ENCODE assay signal across 8 cellular contexts in the genomic region with DNA sequence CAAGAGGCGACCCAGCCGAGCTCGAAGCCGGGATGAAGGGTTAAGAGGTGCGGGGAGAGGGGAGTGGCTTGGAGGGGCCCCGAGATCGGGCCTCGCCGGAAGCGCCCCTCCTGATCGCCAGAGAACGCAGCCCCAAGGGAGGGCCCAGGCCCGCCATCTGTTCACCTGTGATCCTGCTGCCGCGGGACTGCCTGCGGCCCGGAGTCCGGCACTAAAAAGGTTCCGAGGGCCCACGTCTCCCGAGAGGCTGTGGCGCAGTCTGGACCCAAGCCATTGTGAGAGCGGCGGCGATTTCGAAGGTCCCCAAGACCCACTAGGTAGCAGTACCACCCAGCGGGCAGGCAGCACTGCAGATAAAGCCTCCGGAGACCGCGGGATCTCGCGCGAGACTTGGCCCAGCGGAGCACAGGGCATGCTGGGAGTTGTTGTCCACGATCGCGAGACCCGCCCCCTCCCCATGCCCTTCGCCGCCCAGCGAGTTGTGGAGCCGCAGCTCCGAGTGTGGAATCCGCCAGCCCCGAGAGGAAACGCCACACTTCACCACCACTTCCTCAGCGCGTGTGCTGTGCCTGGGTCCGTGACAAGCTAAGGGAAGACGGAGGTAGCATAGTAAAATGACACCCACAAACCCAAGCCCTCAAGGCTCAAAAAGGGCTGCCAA. TPM values are rescaled to one million over a fixed set of nuclear protein-coding genes. Genes with fewer than 3 reads are reported as not detected.
DNase-seq lines count a peak whose midpoint lies in the region; ATAC-seq and TF ChIP-seq lines count a peak whose summit lies in the region.

A gene with protein sequence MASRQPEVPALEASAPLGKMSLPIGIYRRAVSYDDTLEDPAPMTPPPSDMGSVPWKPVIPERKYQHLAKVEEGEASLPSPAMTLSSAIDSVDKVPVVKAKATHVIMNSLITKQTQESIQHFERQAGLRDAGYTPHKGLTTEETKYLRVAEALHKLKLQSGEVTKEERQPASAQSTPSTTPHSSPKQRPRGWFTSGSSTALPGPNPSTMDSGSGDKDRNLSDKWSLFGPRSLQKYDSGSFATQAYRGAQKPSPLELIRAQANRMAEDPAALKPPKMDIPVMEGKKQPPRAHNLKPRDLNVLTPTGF (minus strand): TSS at position 328 of the 661 bp plus-strand sequence. CDS start 2,256 bp downstream, outside the sequence.

- CTCF ChIA-PET in SK-N-SH (lab: Yijun Ruan, JAX) = interaction anchor here (1.6 to 2.0 kb wide), 3 partner anchors 26 to 632 kb away, joined by 3 to 10 read pairs (median 7); a partner anchor contains a TSS

- peak; percentile 34 for TF ChIP-seq RAD21 in SK-N-SH (IDR thresholded peaks at IDR 0.05; ENCODE audit: low read length)

- peak within 1 kb of the TSS; percentile 50 to 80; a peak in 3 of 4 replicates for H3K27ac ChIP-seq in SK-N-SH (ENCODE audit: low read depth in 2 of 2, low read length in 1 of 2)
- H3K27ac ChIP-seq in testis = peak within 1 kb of the TSS; percentile 72 to 73

- H3K4me2 ChIP-seq in SK-N-SH = peak within 1 kb of the TSS; percentile 91

- no peak; a peak in 1 of 4 replicates for TF ChIP-seq EP300 in SK-N-SH (IDR thresholded peaks at IDR 0.05; ENCODE audit: borderline replicate concordance in 1 of 2, low read depth in 1 of 2, low read length in 1 of 2)

- no peaks in the 10 kb centered on the region for H3K9me3 ChIP-seq in SK-N-SH
- no peaks in the 10 kb centered on the region for H3K9me3 ChIP-seq in testis

- POLR2A ChIA-PET in SK-N-SH (lab: Yijun Ruan, JAX) = interaction anchor here (0.7 to 1.9 kb wide), 9 partner anchors 10 to 86 kb away, joined by 3 to 7 read pairs (median 3); a partner anchor contains a TSS

- peak; percentile 52 for TF ChIP-seq CTCF in GM10266 (IDR thresholded peaks at IDR 0.05; ENCODE audit: control insufficient read depth, insufficient read depth, low read depth, missing control alignments)
- TF ChIP-seq CTCF in SK-N-SH (IDR thresholded peaks at IDR 0.05) = peak; percentile 30
- TF ChIP-seq CTCF in omental fat pad (IDR thresholded peaks at IDR 0.05) = no peak
- TF ChIP-seq CTCF in testis (IDR thresholded peaks at IDR 0.05) = no peak

- peak; percentile 85 for ATAC-seq in HG02588 (IDR thresholded peaks at IDR 0.05; ENCODE audit: unreplicated experiment)
- ATAC-seq in omental fat pad (ENCODE audit: low FRiP score) = peak; percentile 91

- H3K36me3 ChIP-seq in SK-N-SH (replicated peaks in 1 of 2; ENCODE audit: control insufficient read depth in 1 of 2, insufficient read depth in 2 of 2, low read length in 1 of 2) (peaks cover 14 to 15% of the 10 kb centered on the region in 2 experiments), testis (ENCODE audit: low read depth, missing control alignments) (no peaks in the 10 kb centered on the region)

- peak within 1 kb of the TSS; percentile 98 for H3K4me3 Mint-ChIP-seq in activated naive CD4-positive, alpha-beta T cell treated with anti-CD3 and anti-CD28 coated beads, Interleukin-2, amount 50 U/mL, for 24 hours

- H3K27me3 Mint-ChIP-seq in activated naive CD4-positive, alpha-beta T cell treated with anti-CD3 and anti-CD28 coated beads, Interleukin-2, amount 50 U/mL, for 24 hours = no peaks in the 10 kb centered on the region

- peak; percentile 7 for TF ChIP-seq POLR2A in testis (IDR thresholded peaks at IDR 0.05)

- peak within 1 kb of the TSS; percentile 88 for H3K9ac ChIP-seq in SK-N-SH

- intact Hi-C loops in testis (cut with DNase I; ENCODE audit: low total_unique reads) = no loop called here

- H3K9me3 Mint-ChIP-seq in activated naive CD4-positive, alpha-beta T cell treated with anti-CD3 and anti-CD28 coated beads, Interleukin-2, amount 50 U/mL, for 24 hours = no peaks in the 10 kb centered on the region

- H3K4me3 ChIP-seq in SK-N-SH (ENCODE audit: low read depth in 2 of 2, low read length in 1 of 2) = peak within 1 kb of the TSS; percentile 80 to 98
- peak within 1 kb of the TSS; percentile 94 to 98 for H3K4me3 ChIP-seq in testis

- peaks cover 3% of the 10 kb centered on the region for H3F3A ChIP-seq in SK-N-SH (replicated peaks; ENCODE audit: insufficient read depth)

- H3K27me3 ChIP-seq in SK-N-SH (ENCODE audit: insufficient read depth) (no peaks in the 10 kb centered on the region), testis (no peaks in the 10 kb centered on the region)

- H3K4me1 ChIP-seq in SK-N-SH (ENCODE audit: control insufficient read depth in 1 of 2, insufficient read depth in 2 of 2, low read depth in 1 of 2, low read length in 1 of 2) (peaks cover 0 to 18% of the 10 kb centered on the region in 2 experiments; a peak in 1 of 4 replicates), testis (peaks cover 9% of the 10 kb centered on the region)

- peak within 1 kb of the TSS; percentile 98 for H3K27ac Mint-ChIP-seq in activated naive CD4-positive, alpha-beta T cell treated with anti-CD3 and anti-CD28 coated beads, Interleukin-2, amount 50 U/mL, for 24 hours

- DNase-seq in GM10266 (ENCODE audit: extremely low spot score) = peak; percentile 88
- DNase-seq in NCI-H1048 (lab: John Stamatoyannopoulos, UW) = peak; percentile 86
- peak; percentile 92 for DNase-seq in SK-N-SH
- DNase-seq in glomerular endothelial cell (ENCODE audit: extremely low read depth, low read depth, low spot score) = peak; percentile 48
- DNase-seq in omental fat pad (ENCODE audit: low spot score) = peak; percentile 79
- peak; percentile 98 for DNase-seq in testis

- peak within 1 kb of the TSS; percentile 76 for H2AFZ ChIP-seq in SK-N-SH (ENCODE audit: low read depth)

- H3K4me1 Mint-ChIP-seq in activated naive CD4-positive, alpha-beta T cell treated with anti-CD3 and anti-CD28 coated beads, Interleukin-2, amount 50 U/mL, for 24 hours = peaks cover 40% of the 10 kb centered on the region

- peaks cover 6% of the 10 kb centered on the region for H3K36me3 Mint-ChIP-seq in activated naive CD4-positive, alpha-beta T cell treated with anti-CD3 and anti-CD28 coated beads, Interleukin-2, amount 50 U/mL, for 24 hours

- peaks cover 26% of the 10 kb centered on the region for H4K20me1 ChIP-seq in SK-N-SH (ENCODE audit: insufficient read depth)

- 1% methylated on average over 17 of the region's 50 CpGs for WGBS in SK-N-SH (ENCODE audit: low lambda C conversion rate)
- 0 to 2% methylated on average over 28 to 34 of the region's 50 CpGs for WGBS in testis, 2 donors

- H3K79me2 ChIP-seq in SK-N-SH (ENCODE audit: insufficient read depth) = peaks cover 50% of the 10 kb centered on the region

- H3K9me2 ChIP-seq in SK-N-SH = no peaks in the 10 kb centered on the region

TF ChIP-seq in SK-N-SH, 30 proteins besides CTCF, POLR2A, EP300 and RAD21 (continues in another document):
- TF ChIP-seq FOXJ3 (CRISPR knock-in tag; IDR thresholded peaks at IDR 0.05) (no peak), TAF1 (IDR thresholded peaks at IDR 0.05; ENCODE audit: borderline replicate concordance, low read depth, low read length) (peak; percentile 71; the same call in 1 of the 2 replicates), GATA2 (CRISPR knock-in tag; IDR thresholded peaks at IDR 0.05) (peak; percentile 28; the same call in 1 of the 2 replicates), RCOR1 (IDR thresholded peaks at IDR 0.05; ENCODE audit: low read length) (no peak), RFX5 (IDR thresholded peaks at IDR 0.05; ENCODE audit: low read length) (no peak), FOSL2 (IDR thresholded peaks at IDR 0.05; ENCODE audit: borderline replicate concordance, low read depth) (no peak), YY1 (IDR thresholded peaks at IDR 0.05; ENCODE audit: low read depth) (no peak), EZH2phosphoT487 (IDR thresholded peaks at IDR 0.05; ENCODE audit: borderline replicate concordance, low read depth) (no peak), CHD2 (IDR thresholded peaks at IDR 0.05; ENCODE audit: low read length, partially characterized antibody) (peak; percentile 100), MEF2A (IDR thresholded peaks at IDR 0.05; ENCODE audit: borderline replicate concordance, low read depth) (no peak), JUND (IDR thresholded peaks at IDR 0.05) (no peak), ELF1 (IDR thresholded peaks at IDR 0.05) (0 out of 2 replicates have a peak, but pooled peaks have one; percentile 7), POLR2AphosphoS5 (IDR thresholded peaks at IDR 0.05; ENCODE audit: low read depth, low read length) (peak; percentile 98)
- TF ChIP-seq, protein P1, sequence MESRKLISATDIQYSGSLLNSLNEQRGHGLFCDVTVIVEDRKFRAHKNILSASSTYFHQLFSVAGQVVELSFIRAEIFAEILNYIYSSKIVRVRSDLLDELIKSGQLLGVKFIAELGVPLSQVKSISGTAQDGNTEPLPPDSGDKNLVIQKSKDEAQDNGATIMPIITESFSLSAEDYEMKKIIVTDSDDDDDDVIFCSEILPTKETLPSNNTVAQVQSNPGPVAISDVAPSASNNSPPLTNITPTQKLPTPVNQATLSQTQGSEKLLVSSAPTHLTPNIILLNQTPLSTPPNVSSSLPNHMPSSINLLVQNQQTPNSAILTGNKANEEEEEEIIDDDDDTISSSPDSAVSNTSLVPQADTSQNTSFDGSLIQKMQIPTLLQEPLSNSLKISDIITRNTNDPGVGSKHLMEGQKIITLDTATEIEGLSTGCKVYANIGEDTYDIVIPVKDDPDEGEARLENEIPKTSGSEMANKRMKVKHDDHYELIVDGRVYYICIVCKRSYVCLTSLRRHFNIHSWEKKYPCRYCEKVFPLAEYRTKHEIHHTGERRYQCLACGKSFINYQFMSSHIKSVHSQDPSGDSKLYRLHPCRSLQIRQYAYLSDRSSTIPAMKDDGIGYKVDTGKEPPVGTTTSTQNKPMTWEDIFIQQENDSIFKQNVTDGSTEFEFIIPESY (IDR thresholded peaks at IDR 0.05; ENCODE audit: borderline replicate concordance, low read depth) = peak; percentile 99
- TF ChIP-seq, protein P2, sequence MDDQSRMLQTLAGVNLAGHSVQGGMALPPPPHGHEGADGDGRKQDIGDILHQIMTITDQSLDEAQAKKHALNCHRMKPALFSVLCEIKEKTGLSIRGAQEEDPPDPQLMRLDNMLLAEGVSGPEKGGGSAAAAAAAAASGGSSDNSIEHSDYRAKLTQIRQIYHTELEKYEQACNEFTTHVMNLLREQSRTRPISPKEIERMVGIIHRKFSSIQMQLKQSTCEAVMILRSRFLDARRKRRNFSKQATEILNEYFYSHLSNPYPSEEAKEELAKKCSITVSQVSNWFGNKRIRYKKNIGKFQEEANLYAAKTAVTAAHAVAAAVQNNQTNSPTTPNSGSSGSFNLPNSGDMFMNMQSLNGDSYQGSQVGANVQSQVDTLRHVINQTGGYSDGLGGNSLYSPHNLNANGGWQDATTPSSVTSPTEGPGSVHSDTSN (IDR thresholded peaks at IDR 0.05) = no peak

RNA-seq across cellular contexts. Expression of the gene that starts here (rescaled TPM):
- 100 and 127 TPM in 2 replicates for polyA plus RNA-seq in SK-N-SH (2012; rRNA removed)
- 75.8 and 102 TPM in 2 replicates for polyA plus RNA-seq in SK-N-SH (2012; cell fraction: cytosol; rRNA removed)
- 46.0 and 69.3 TPM in 2 replicates for polyA plus RNA-seq in SK-N-SH (2012; cell fraction: nucleus; rRNA removed)
- 154 and 160 TPM in 2 replicates for total RNA-seq in glomerular endothelial cell
- 100 to 1,000 TPM in 1 of 4 donors, 10 to 100 TPM in 3; 77.0 to 103 (median 85.6) TPM for total RNA-seq in omental fat pad
- 10 to 100 TPM; 35.5 to 60.3 TPM for total RNA-seq in testis
- polyA plus RNA-seq in testis (ENCODE audit: insufficient read depth, low read depth, low replicate concordance) = 34.9 TPM

Comparison
In these comparisons a context has a peak if more than half of its experiments do, and no peak if none do; other contexts are left out.
1. Peak in every context shown above with its lines: DNase-seq, ATAC-seq, H3K4me3 ChIP-seq and H3K27ac ChIP-seq.
2. DNase-seq: peak in every context shown above with its lines; median percentile 98 in testis; 92 in SK-N-SH; 88 in GM10266; 86 in NCI-H1048; 79 in omental fat pad; 48 in glomerular endothelial cell.
3. CTCF ChIP-seq: peak in GM10266 (single experiment) and SK-N-SH (single experiment); none in omental fat pad (0 of 3) and testis (0 of 3).